4 cellular contexts compared by ENCODE assay signal in genomic region chr19:22446605-22447004, GRCh38.
TF ChIP-seq lines count a peak whose summit lies in the region.

No MANE protein-coding gene starts in this region.

TF ChIP-seq in HepG2, 621 proteins besides CTCF, POLR2A, EP300 and RAD21:
- TF ChIP-seq ZNF124 (CRISPR knock-in tag; IDR thresholded peaks at IDR 0.05) (no peak), HOXD1 (CRISPR knock-in tag; IDR thresholded peaks at IDR 0.05) (no peak), NFRKB (IDR thresholded peaks at IDR 0.05) (no peak), SOX5 (CRISPR knock-in tag; IDR thresholded peaks at IDR 0.05; ENCODE audit: borderline replicate concordance) (no peak), MAFK (conservative IDR thresholded peaks at IDR 0.05 in 1 of 2, IDR thresholded peaks at IDR 0.05 in 1 of 2; ENCODE audit: low read length in 2 of 2) (peak; percentile 24 to 75; a peak in 2 of 4 replicates), MEIS1 (CRISPR knock-in tag; IDR thresholded peaks at IDR 0.05; ENCODE audit: borderline replicate concordance) (no peak), KLF6 (CRISPR knock-in tag; IDR thresholded peaks at IDR 0.05) (no peak), ZNF713 (CRISPR knock-in tag; IDR thresholded peaks at IDR 0.05) (no peak), MAFF (IDR thresholded peaks at IDR 0.05; ENCODE audit: low read depth, low read length) (peak; percentile 56; the same call in 1 of the 2 replicates), CREBL2 (CRISPR knock-in tag; IDR thresholded peaks at IDR 0.05; ENCODE audit: borderline replicate concordance) (no peak)

TF ChIP-seq in A549, 52 proteins besides CTCF, POLR2A, EP300 and RAD21:
- TF ChIP-seq MAFK (IDR thresholded peaks at IDR 0.05; ENCODE audit: partially characterized antibody) (peak; percentile 37), ESRRA (IDR thresholded peaks at IDR 0.05; ENCODE audit: borderline replicate concordance, low read length) (no peak), MYC (IDR thresholded peaks at IDR 0.05; ENCODE audit: borderline replicate concordance, low read length) (no peak), CHD4 (IDR thresholded peaks at IDR 0.05; ENCODE audit: borderline replicate concordance) (no peak)
TF ChIP-seq in A549: peak in this region for 1.

TF ChIP-seq in IMR-90, 13 proteins besides CTCF, POLR2A, EP300 and RAD21:
- peak; percentile 62 for TF ChIP-seq MAFK (IDR thresholded peaks at IDR 0.05; ENCODE audit: low read depth, low read length)
- TF ChIP-seq NFE2L2 (IDR thresholded peaks at IDR 0.05; ENCODE audit: low read depth, low read length) = no peak

TF ChIP-seq in K562, 482 proteins besides CTCF, POLR2A, EP300 and RAD21:
- TF ChIP-seq MAFK (IDR thresholded peaks at IDR 0.05; ENCODE audit: low read length) (peak; percentile 13; the same call in 1 of the 2 replicates), ZFPM2 (CRISPR knock-in tag; IDR thresholded peaks at IDR 0.05) (no peak)
